Comparison of ENCODE assay signal across 21 cellular contexts in genomic region chrX:46117234-46117633, GRCh38.
"Had no signal": no experiment of that assay in that cellular context is flagged by ENCODE, and none has a peak within 500 bp of the region (broad histone marks: within the 10 kb centered on the region; RNA-seq: fewer than 3 reads in every experiment).

No MANE protein-coding gene starts in this region.

- H3K4me1 ChIP-seq: thyroid gland had no signal

- ATAC-seq: activated CD4-positive, CD25-positive, alpha-beta regulatory T cell treated with anti-CD3 and anti-CD28 coated beads, Interleukin-2, amount 50 U/mL, for 24 hours; activated T-cell treated with anti-CD3 and anti-CD28 coated beads, Interleukin-2, amount 50 U/mL, for 72 hours; left lobe of liver; natural killer cell; stimulated activated naive CD8-positive, alpha-beta T cell treated with anti-CD3 and anti-CD28 coated beads, Interleukin-15, Interleukin-2, amounts not matched to agents 100 U/mL and 50 U/mL, for 24 hours; T-cell had no signal

- DNase-seq: activated CD4-positive, alpha-beta memory T cell treated with anti-CD3 and anti-CD28 coated beads, Interleukin-2, amount 10 ng/mL, durations not matched to agents 7 days and 5 days; activated CD4-positive, alpha-beta T cell treated with anti-CD3 and anti-CD28 coated beads, Interleukin-2, amount 10 ng/mL, durations not matched to agents 24 days and 14 days; activated effector memory CD4-positive, alpha-beta T cell treated with Interleukin-2 at 50 U/mL for 16 hours; activated naive CD4-positive, alpha-beta T cell treated with anti-CD3 and anti-CD28 coated beads for 36 hours; activated naive CD8-positive, alpha-beta T cell treated with anti-CD3 and anti-CD28 coated beads, Interleukin-2, amount 10 ng/mL, durations not matched to agents 7 days and 5 days; activated T-cell treated with anti-CD3 and anti-CD28 coated beads, Interleukin-2, amount 50 U/mL, for 72 hours; amniotic stem cell; erythroblast; glutamatergic neuron; islet precursor cell; natural killer cell; stimulated activated CD4-positive, alpha-beta T cell treated with anti-CD3 and anti-CD28 coated beads, Interleukin-4, amount 100 ng/mL, for 4 hours; stimulated activated naive CD8-positive, alpha-beta T cell treated with anti-CD3 and anti-CD28 coated beads, Interleukin-15, Interleukin-2, amounts not matched to agents 100 U/mL and 50 U/mL, for 24 hours; T-cell had no signal

- H3K9me3 Mint-ChIP-seq: activated CD4-positive, alpha-beta memory T cell treated with anti-CD3 and anti-CD28 coated beads, Interleukin-2, amount 10 ng/mL, durations not matched to agents 7 days and 5 days; activated CD4-positive, alpha-beta T cell treated with anti-CD3 and anti-CD28 coated beads, Interleukin-2, amount 10 ng/mL, durations not matched to agents 24 days and 14 days; activated naive CD4-positive, alpha-beta T cell treated with anti-CD3 and anti-CD28 coated beads for 36 hours; natural killer cell; T-cell; T-helper 2 cell treated with Interferon-gamma antibody and Interleukin-4, amounts not matched to agents 5 μg/mL and 100 μg/mL, for 36 hours had no signal

- H3K27me3 ChIP-seq: thyroid gland had no signal

- H3K4me3 ChIP-seq: thyroid gland had no signal

- H3K36me3 Mint-ChIP-seq: activated naive CD8-positive, alpha-beta T cell treated with anti-CD3 and anti-CD28 coated beads, Interleukin-2, amount 10 ng/mL, durations not matched to agents 7 days and 5 days; mesothelial cell of epicardium; natural killer cell; T-cell had no signal

- H3K4me3 Mint-ChIP-seq: activated CD4-positive, alpha-beta memory T cell treated with anti-CD3 and anti-CD28 coated beads, Interleukin-2, amount 10 ng/mL, durations not matched to agents 7 days and 5 days; activated CD4-positive, alpha-beta T cell treated with anti-CD3 and anti-CD28 coated beads, Interleukin-2, amount 10 ng/mL, durations not matched to agents 24 days and 14 days; activated naive CD4-positive, alpha-beta T cell treated with anti-CD3 and anti-CD28 coated beads for 36 hours; activated naive CD8-positive, alpha-beta T cell treated with anti-CD3 and anti-CD28 coated beads, Interleukin-2, amount 10 ng/mL, durations not matched to agents 7 days and 5 days; activated T-cell treated with anti-CD3 and anti-CD28 coated beads, Interleukin-2, amount 50 U/mL, for 72 hours; mesothelial cell of epicardium; natural killer cell; T-cell; T-helper 2 cell treated with Interferon-gamma antibody and Interleukin-4, amounts not matched to agents 5 μg/mL and 100 μg/mL, for 36 hours had no signal

- H3K27ac Mint-ChIP-seq: activated CD4-positive, alpha-beta memory T cell treated with anti-CD3 and anti-CD28 coated beads, Interleukin-2, amount 10 ng/mL, durations not matched to agents 7 days and 5 days; activated CD4-positive, alpha-beta T cell treated with anti-CD3 and anti-CD28 coated beads, Interleukin-2, amount 10 ng/mL, durations not matched to agents 24 days and 14 days; activated naive CD4-positive, alpha-beta T cell treated with anti-CD3 and anti-CD28 coated beads for 36 hours; activated naive CD8-positive, alpha-beta T cell treated with anti-CD3 and anti-CD28 coated beads, Interleukin-2, amount 10 ng/mL, durations not matched to agents 7 days and 5 days; activated T-cell treated with anti-CD3 and anti-CD28 coated beads, Interleukin-2, amount 50 U/mL, for 72 hours; mesothelial cell of epicardium; natural killer cell; progenitor cell of endocrine pancreas; T-cell; T-helper 2 cell treated with Interferon-gamma antibody and Interleukin-4, amounts not matched to agents 5 μg/mL and 100 μg/mL, for 36 hours had no signal

- H3K36me3 ChIP-seq: thyroid gland had no signal

- H3K9me3 ChIP-seq: thyroid gland had no signal

- H3K4me1 Mint-ChIP-seq: activated CD4-positive, alpha-beta memory T cell treated with anti-CD3 and anti-CD28 coated beads, Interleukin-2, amount 10 ng/mL, durations not matched to agents 7 days and 5 days; activated CD4-positive, alpha-beta T cell treated with anti-CD3 and anti-CD28 coated beads, Interleukin-2, amount 10 ng/mL, durations not matched to agents 24 days and 14 days; activated naive CD8-positive, alpha-beta T cell treated with anti-CD3 and anti-CD28 coated beads, Interleukin-2, amount 10 ng/mL, durations not matched to agents 7 days and 5 days; mesothelial cell of epicardium; natural killer cell; T-cell had no signal

- H3K27me3 Mint-ChIP-seq: progenitor cell of endocrine pancreas had no signal

- H3K27ac ChIP-seq: thyroid gland, VCaP had no signal
